9 cellular contexts compared by ENCODE assay signal in genomic region chr21:32450881-32451720, GRCh38. TPM values are rescaled to one million over a fixed set of nuclear protein-coding genes. Genes with fewer than 3 reads are reported as not detected.
DNase-seq lines count a peak whose midpoint lies in the region; ATAC-seq and TF ChIP-seq lines count a peak whose summit lies in the region.
"Not testable (repeated sequence)": the region's sequence is repeated elsewhere in the genome, so short reads cannot be mapped to it uniquely, and the experiment has no call there.
"Had no signal": no experiment of that assay in that cellular context is flagged by ENCODE, and none has a peak within 500 bp of the region (broad histone marks: within the 10 kb centered on the region; RNA-seq: fewer than 3 reads in every experiment).

No MANE protein-coding gene starts in this region.

- not testable (repeated sequence) for H4K8ac ChIP-seq in trophoblast cell (ENCODE audit: low read depth, low read length)

- H3K4me1 ChIP-seq in adrenal gland (replicated peaks in 1 of 2); trophoblast cell (ENCODE audit: control insufficient read depth in 1 of 2, insufficient read depth in 2 of 2, low read length in 2 of 2): not testable (repeated sequence)
- H3K4me1 ChIP-seq in uterus = peaks cover 0 to 15% of the 10 kb centered on the region in 2 donors

- H4K12ac ChIP-seq in trophoblast cell (ENCODE audit: low read depth, low read length) = not testable (repeated sequence)

- not testable (repeated sequence) for H3K23ac ChIP-seq in trophoblast cell (ENCODE audit: low read length)

- H3K27ac Mint-ChIP-seq in stimulated activated effector memory CD8-positive, alpha-beta T cell treated with anti-CD3 and anti-CD28 coated beads, Interleukin-12 subunit alpha, Interleukin-12 subunit beta, amount 100 ng/mL, for 72 hours = peak overlapping the region; percentile 65

- H3K27ac ChIP-seq in adrenal gland = peak overlapping the region in 2 of 5 donors; percentile 21 to 79
- H3K27ac ChIP-seq in dorsolateral prefrontal cortex = peak overlapping the region in 34 of 59 donors; percentile 1 to 74 (median 38)
- not testable (repeated sequence) for H3K27ac ChIP-seq in trophoblast cell (ENCODE audit: low read depth, low read length)
- peak overlapping the region; percentile 93 to 99 for H3K27ac ChIP-seq in uterus

- TF ChIP-seq CTCF in adrenal gland (IDR thresholded peaks at IDR 0.05); dorsolateral prefrontal cortex (IDR thresholded peaks at IDR 0.05 in 54 of 56, conservative IDR thresholded peaks at IDR 0.05 in 2 of 56; ENCODE audit: low read depth in 1 of 56, partially characterized antibody in 56 of 56); uterus (IDR thresholded peaks at IDR 0.05): not testable (repeated sequence)

- not testable (repeated sequence) for H3K79me2 ChIP-seq in trophoblast cell (ENCODE audit: control insufficient read depth, insufficient read depth, low read length, poor library complexity)

- TF ChIP-seq POLR2A in adrenal gland (IDR thresholded peaks at IDR 0.05) = not testable (repeated sequence)
- TF ChIP-seq POLR2A in uterus (IDR thresholded peaks at IDR 0.05) = peak in 1 of 2 donors; percentile 16

- 65 to 72% (median 70%) methylated on average over 13 to 16 of the region's 16 CpGs for WGBS in adrenal gland, 4 donors
- WGBS in trophoblast cell (ENCODE audit: extremely low coverage, insufficient coverage, insufficient read length) = no CpG with 5 or more reads among the region's 16 CpGs

- not testable (repeated sequence) for H3K4ac ChIP-seq in trophoblast cell (ENCODE audit: low read depth, low read length)

- not testable (repeated sequence) for H3K36me3 ChIP-seq in adrenal gland (replicated peaks in 1 of 2); trophoblast cell (ENCODE audit: control insufficient read depth in 1 of 2, insufficient read depth in 2 of 2, low read length in 2 of 2); uterus

- not testable (repeated sequence) for H2BK12ac ChIP-seq in trophoblast cell (ENCODE audit: low read length)

- H3K14ac ChIP-seq in trophoblast cell (ENCODE audit: low read length) = not testable (repeated sequence)

- not testable (repeated sequence) for H4K91ac ChIP-seq in trophoblast cell (ENCODE audit: low read depth, low read length)

- not testable (repeated sequence) for H2BK120ac ChIP-seq in trophoblast cell (ENCODE audit: insufficient read depth, low read length, poor library complexity)

- not testable (repeated sequence) for H2AK5ac ChIP-seq in trophoblast cell (ENCODE audit: low read length)

- H3K36me3 Mint-ChIP-seq in stimulated activated effector memory CD8-positive, alpha-beta T cell treated with anti-CD3 and anti-CD28 coated beads, Interleukin-12 subunit alpha, Interleukin-12 subunit beta, amount 100 ng/mL, for 72 hours = not testable (repeated sequence)

- H3K27me3 ChIP-seq in adrenal gland; dorsolateral prefrontal cortex; trophoblast cell (ENCODE audit: insufficient read depth, low read length); uterus: not testable (repeated sequence)

- peaks cover 33% of the 10 kb centered on the region for H3K4me1 Mint-ChIP-seq in stimulated activated effector memory CD8-positive, alpha-beta T cell treated with anti-CD3 and anti-CD28 coated beads, Interleukin-12 subunit alpha, Interleukin-12 subunit beta, amount 100 ng/mL, for 72 hours

- H3K9me3 Mint-ChIP-seq in stimulated activated effector memory CD8-positive, alpha-beta T cell treated with anti-CD3 and anti-CD28 coated beads, Interleukin-12 subunit alpha, Interleukin-12 subunit beta, amount 100 ng/mL, for 72 hours = not testable (repeated sequence)

- DNase-seq in EH (ENCODE audit: low read depth) = peak; percentile 86
- peak; percentile 23 to 63 (median 35) for DNase-seq in adrenal gland
- peak in 5 of 10 donors; percentile 11 to 53 (median 36) for DNase-seq in dorsolateral prefrontal cortex
- peak; percentile 82 for DNase-seq in Right ventricle myocardium inferior (ENCODE audit: missing footprints)
- peak; percentile 18 for DNase-seq in left kidney (ENCODE audit: low read depth, low spot score)
- peak; percentile 53 to 57 for DNase-seq in trophoblast cell
- not testable (repeated sequence) for DNase-seq in stimulated activated effector memory CD8-positive, alpha-beta T cell treated with anti-CD3 and anti-CD28 coated beads, Interleukin-12 subunit alpha, Interleukin-12 subunit beta, amount 100 ng/mL, for 72 hours (ENCODE audit: low spot score in 2 of 2)
- DNase-seq in uterus = peak; percentile 87 to 89

- not testable (repeated sequence) for H3K9me3 ChIP-seq in adrenal gland (replicated peaks in 1 of 3); trophoblast cell (ENCODE audit: insufficient read depth, low read depth, low read length); uterus

- intact Hi-C loops in adrenal gland (cut with DNase I); Right ventricle myocardium inferior (cut with DNase I); uterus (cut with DNase I; ENCODE audit: low total_unique reads): not testable (repeated sequence)
- intact Hi-C loops in dorsolateral prefrontal cortex (cut with DNase I) = loop anchor here in 1 of 2 donors (5.0 kb wide), 1 partner anchor 34 kb away; no protein-coding TSS in a partner anchor

- not testable (repeated sequence) for H3K79me1 ChIP-seq in trophoblast cell (ENCODE audit: low read length)

- H3K9ac ChIP-seq in trophoblast cell (ENCODE audit: low read length) = not testable (repeated sequence)

- ATAC-seq in Right ventricle myocardium inferior = peak; percentile 69
- ATAC-seq in stimulated activated effector memory CD8-positive, alpha-beta T cell treated with anti-CD3 and anti-CD28 coated beads, Interleukin-12 subunit alpha, Interleukin-12 subunit beta, amount 100 ng/mL, for 72 hours = not testable (repeated sequence)

- H2BK5ac ChIP-seq in trophoblast cell (ENCODE audit: low read depth, low read length, poor library complexity) = not testable (repeated sequence)

- not testable (repeated sequence) for H3K4me3 ChIP-seq in adrenal gland; dorsolateral prefrontal cortex; trophoblast cell (ENCODE audit: low read depth, low read length)
- peak overlapping the region in 1 of 2 donors; percentile 4 for H3K4me3 ChIP-seq in uterus

- H3K4me3 Mint-ChIP-seq in stimulated activated effector memory CD8-positive, alpha-beta T cell treated with anti-CD3 and anti-CD28 coated beads, Interleukin-12 subunit alpha, Interleukin-12 subunit beta, amount 100 ng/mL, for 72 hours = not testable (repeated sequence)

- H2AFZ ChIP-seq in trophoblast cell (ENCODE audit: insufficient read depth, low read length, poor library complexity) = not testable (repeated sequence)

- H3K4me2 ChIP-seq in trophoblast cell (ENCODE audit: low read length) = not testable (repeated sequence)

- not testable (repeated sequence) for H3K18ac ChIP-seq in trophoblast cell (ENCODE audit: low read length)

RNA-seq across cellular contexts. Expression of gene EVA1C, which starts 38.6 kb away (rescaled TPM):
- total RNA-seq in adrenal gland (10 to 100 TPM in 5 of 8 donors, 1 to 10 TPM in 3; 6.3 to 16.2 (median 12.1) TPM), dorsolateral prefrontal cortex (10 to 100 TPM; 15.9 to 52.5 (median 27.2) TPM), Right ventricle myocardium inferior (12.8 TPM), uterus (100 to 1,000 TPM in 1 of 4 donors, 10 to 100 TPM in 2, 1 to 10 TPM in 1; 8.3 to 105 (median 48.7) TPM)
- polyA plus RNA-seq in adrenal gland = 10 to 100 TPM in 2 of 3 donors, 1 to 10 TPM in 1; 8.2 to 33.2 (median 31.4) TPM
- not detected in 2 replicates for polyA plus RNA-seq in trophoblast cell (2013)
- total RNA-seq: G401 had no signal

RNA-seq across cellular contexts. Expression of gene URB1, which starts 58.3 kb away (rescaled TPM):
- total RNA-seq in adrenal gland (10 to 100 TPM; 15.4 to 31.6 (median 17.9) TPM), dorsolateral prefrontal cortex (10 to 100 TPM; 16.2 to 31.0 (median 22.1) TPM), Right ventricle myocardium inferior (11.6 TPM), uterus (10 to 100 TPM; 11.8 to 31.0 (median 26.0) TPM)
- 1 to 10 TPM; 5.2 to 9.3 (median 6.7) TPM for polyA plus RNA-seq in adrenal gland
- 3.0 TPM in 2 replicates for polyA plus RNA-seq in trophoblast cell (2013)
